ENCODE assay signal across 26 cellular contexts in the genomic region with DNA sequence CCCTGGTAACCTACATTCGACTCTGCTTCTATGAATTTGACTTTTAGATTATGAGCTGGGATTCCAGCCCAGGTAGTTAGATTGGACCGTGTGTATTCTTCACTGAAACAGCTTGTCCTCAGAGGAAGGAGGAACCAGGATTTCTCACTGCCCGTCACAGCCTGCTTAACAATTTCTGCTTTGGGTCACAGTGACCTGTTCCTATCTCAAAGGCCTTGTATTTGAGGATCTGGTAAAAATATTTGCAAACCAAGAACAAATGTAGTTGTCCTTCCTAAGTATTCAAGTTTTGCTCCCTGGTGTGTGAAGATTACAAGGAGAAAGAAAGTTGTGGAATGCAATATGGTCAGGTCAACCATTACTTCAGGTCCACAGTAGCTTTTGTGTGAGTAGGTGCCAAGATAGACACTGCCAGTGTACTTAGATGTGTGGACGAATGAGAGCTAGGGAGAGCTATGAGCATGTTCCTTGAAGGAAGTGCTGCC.
"Had no signal": no experiment of that assay in that cellular context is flagged by ENCODE, and none has a peak within 500 bp of the region (broad histone marks: within the 10 kb centered on the region; RNA-seq: fewer than 3 reads in every experiment).

No MANE protein-coding gene starts in this region.

- H3K4me1 ChIP-seq: colonic mucosa, esophagus muscularis mucosa, esophagus squamous epithelium, foreskin keratinocyte, gastrocnemius medialis, gastroesophageal sphincter, heart left ventricle had no signal

- H3K27ac ChIP-seq: colonic mucosa, coronary artery, dorsolateral prefrontal cortex, epithelial cell of prostate, esophagus muscularis mucosa, esophagus squamous epithelium, foreskin keratinocyte, gastrocnemius medialis, gastroesophageal sphincter, heart left ventricle, heart right ventricle had no signal

- DNase-seq: colonic mucosa; cortex of kidney; dermis blood vessel endothelial cell; dorsolateral prefrontal cortex; effector CD4-positive, alpha-beta T cell; effector CD8-positive, alpha-beta T cell; effector memory CD4-positive, alpha-beta T cell; effector memory CD8-positive, alpha-beta T cell; endodermal cell; erythroblast; esophagus squamous epithelium; foreskin fibroblast; foreskin keratinocyte; foreskin melanocyte; gastrocnemius medialis; glutamatergic neuron; head of caudate nucleus; heart left ventricle; heart right ventricle had no signal

- H3K4me3 ChIP-seq: colonic mucosa, coronary artery, dorsolateral prefrontal cortex, esophagus muscularis mucosa, esophagus squamous epithelium, gastrocnemius medialis, gastroesophageal sphincter, heart left ventricle, heart right ventricle had no signal

- H3K36me3 ChIP-seq: colonic mucosa, esophagus muscularis mucosa, esophagus squamous epithelium, gastrocnemius medialis, gastroesophageal sphincter, heart left ventricle, heart right ventricle had no signal

- FAIRE-seq: colon, endothelial cell of umbilical vein, frontal cortex had no signal

- H3K27me3 ChIP-seq: colonic mucosa, esophagus muscularis mucosa, foreskin keratinocyte, gastrocnemius medialis, gastroesophageal sphincter, heart left ventricle, heart right ventricle had no signal

- H3K9me3 ChIP-seq: colonic mucosa, esophagus muscularis mucosa, esophagus squamous epithelium, gastrocnemius medialis, gastroesophageal sphincter, heart left ventricle, heart right ventricle had no signal
